Comparison of ENCODE assay signal across 8 cellular contexts in genomic region chr7:36128448-36129047, GRCh38. TPM values are rescaled to one million over a fixed set of nuclear protein-coding genes. Genes with fewer than 3 reads are reported as not detected.
DNase-seq lines count a peak whose midpoint lies in the region; ATAC-seq, FAIRE-seq and TF ChIP-seq lines count a peak whose summit lies in the region.

No MANE protein-coding gene starts in this region.

- peak; percentile 72 for TF ChIP-seq CTCF in A549 (IDR thresholded peaks at IDR 0.05)
- TF ChIP-seq CTCF in RWPE1 (conservative IDR thresholded peaks at IDR 0.05; ENCODE audit: low read depth): peak; percentile 85
- TF ChIP-seq CTCF in GM10266 (IDR thresholded peaks at IDR 0.05; ENCODE audit: control insufficient read depth, insufficient read depth, low read depth, missing control alignments): no peak

- POLR2A ChIA-PET in A549 (lab: Yijun Ruan, JAX): interaction anchor here (0.6 to 1.0 kb wide), 6 partner anchors 13 to 264 kb away, joined by 3 to 4 read pairs (median 3); no protein-coding TSS in a partner anchor
- POLR2A ChIA-PET in RWPE1 (lab: Yijun Ruan, JAX; ENCODE audit: low non-redundant PET): no interaction called here

- no peak for TF ChIP-seq EP300 in A549 (IDR thresholded peaks at IDR 0.05)

- H3K27ac ChIP-seq in A549 (peak overlapping the region; percentile 82 to 88), RWPE1 (peak overlapping the region; percentile 76)

- WGBS in A549 (ENCODE audit: missing lambda C conversion rate): under 1% methylated on average over 10 of the region's 10 CpGs

- peak; percentile 32 to 47 for TF ChIP-seq RAD21 in A549 (conservative IDR thresholded peaks at IDR 0.05 in 1 of 2, IDR thresholded peaks at IDR 0.05 in 1 of 2)

- H3K9me3 ChIP-seq in A549: no peaks in the 10 kb centered on the region

- DNase-seq in A549 (ENCODE audit: low read depth in 1 of 2, low spot score in 1 of 2) (peak; percentile 77 to 90), HK-2 (ENCODE audit: unreplicated experiment) (peak; percentile 70), RWPE1 (ENCODE audit: low spot score) (peak; percentile 80), fibroblast of the conjunctiva (ENCODE audit: low read depth) (peak; percentile 70), occipital lobe (lab: John Stamatoyannopoulos, UW) (peak; percentile 80), GF-D8 (lab: John Stamatoyannopoulos, UW) (no peak), GM10266 (ENCODE audit: extremely low spot score) (no peak)

- peak; percentile 95 to 97 for ATAC-seq in A549
- ATAC-seq in HG03571 (IDR thresholded peaks at IDR 0.05; ENCODE audit: unreplicated experiment): no peak

- peak overlapping the region; percentile 92 for H3K4me2 ChIP-seq in A549

- no peak for TF ChIP-seq POLR2A in A549 (IDR thresholded peaks at IDR 0.05; ENCODE audit: low read length)

- peaks cover 31% of the 10 kb centered on the region for H3K4me1 ChIP-seq in A549

- peak overlapping the region; percentile 37 for H3K4me3 ChIP-seq in A549

- FAIRE-seq in A549 (lab: Jason Lieb, UNC): peak; percentile 96

- CTCF ChIA-PET in A549 (lab: Yijun Ruan, JAX): interaction anchor here (0.6 to 1.2 kb wide), 22 partner anchors 10 to 176 kb away, joined by 3 to 23 read pairs (median 3); no protein-coding TSS in a partner anchor
- CTCF ChIA-PET in RWPE1 (lab: Yijun Ruan, JAX): interaction anchor here (0.6 to 0.9 kb wide), 3 partner anchors 23 to 245 kb away, joined by 3 to 5 read pairs (median 5); no protein-coding TSS in a partner anchor

TF ChIP-seq in A549, 52 proteins besides CTCF, POLR2A, EP300 and RAD21 (continues in another document):
- TF ChIP-seq, protein P1, sequence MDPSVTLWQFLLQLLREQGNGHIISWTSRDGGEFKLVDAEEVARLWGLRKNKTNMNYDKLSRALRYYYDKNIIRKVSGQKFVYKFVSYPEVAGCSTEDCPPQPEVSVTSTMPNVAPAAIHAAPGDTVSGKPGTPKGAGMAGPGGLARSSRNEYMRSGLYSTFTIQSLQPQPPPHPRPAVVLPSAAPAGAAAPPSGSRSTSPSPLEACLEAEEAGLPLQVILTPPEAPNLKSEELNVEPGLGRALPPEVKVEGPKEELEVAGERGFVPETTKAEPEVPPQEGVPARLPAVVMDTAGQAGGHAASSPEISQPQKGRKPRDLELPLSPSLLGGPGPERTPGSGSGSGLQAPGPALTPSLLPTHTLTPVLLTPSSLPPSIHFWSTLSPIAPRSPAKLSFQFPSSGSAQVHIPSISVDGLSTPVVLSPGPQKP (IDR thresholded peaks at IDR 0.05; ENCODE audit: low read depth, low read length): no peak
- TF ChIP-seq BCL3 (IDR thresholded peaks at IDR 0.05) (no peak), CBX2 (IDR thresholded peaks at IDR 0.05; ENCODE audit: borderline replicate concordance, low read depth) (no peak), CBX8 (IDR thresholded peaks at IDR 0.05) (no peak), RCOR1 (IDR thresholded peaks at IDR 0.05; ENCODE audit: low read depth, low read length) (no peak), MYC (IDR thresholded peaks at IDR 0.05; ENCODE audit: borderline replicate concordance, low read length) (no peak), RNF2 (IDR thresholded peaks at IDR 0.05; ENCODE audit: borderline replicate concordance, low read depth) (no peak), ESRRA (IDR thresholded peaks at IDR 0.05; ENCODE audit: borderline replicate concordance, low read length) (no peak), NPAS2 (CRISPR knock-in tag; IDR thresholded peaks at IDR 0.05; ENCODE audit: borderline replicate concordance) (no peak), FOSB (CRISPR knock-in tag; IDR thresholded peaks at IDR 0.05) (no peak), BHLHE40 (IDR thresholded peaks at IDR 0.05; ENCODE audit: low read depth, low read length) (no peak), ZC3H11A (IDR thresholded peaks at IDR 0.05) (no peak), ZSCAN20 (CRISPR knock-in tag; IDR thresholded peaks at IDR 0.05) (no peak), CHD4 (IDR thresholded peaks at IDR 0.05; ENCODE audit: borderline replicate concordance) (no peak), FOXS1 (CRISPR knock-in tag; IDR thresholded peaks at IDR 0.05) (0 out of 2 replicates have a peak, but pooled peaks have one; percentile 26), ZNF302 (CRISPR knock-in tag; IDR thresholded peaks at IDR 0.05) (no peak), POLR2AphosphoS2 (conservative IDR thresholded peaks at IDR 0.05; ENCODE audit: low read length) (no peak), KDM1A (IDR thresholded peaks at IDR 0.05; ENCODE audit: low read depth) (no peak), USF2 (IDR thresholded peaks at IDR 0.05) (no peak), ZFP36 (IDR thresholded peaks at IDR 0.05; ENCODE audit: borderline replicate concordance, partially characterized antibody) (no peak), SMC3 (IDR thresholded peaks at IDR 0.05) (peak; percentile 29), JUN (IDR thresholded peaks at IDR 0.05) (peak in 1 of 2 experiments; percentile 40; a peak in 1 of 5 replicates), SREBF2 (IDR thresholded peaks at IDR 0.05) (no peak), FOSL2 (IDR thresholded peaks at IDR 0.05) (peak; percentile 49; the same call in 1 of the 2 replicates), FOSL2 (CRISPR knock-in tag; IDR thresholded peaks at IDR 0.05) (peak; percentile 83), JUNB (IDR thresholded peaks at IDR 0.05) (no peak), TP53 (CRISPR knock-in tag; IDR thresholded peaks at IDR 0.05) (no peak)
- TF ChIP-seq, protein P2, sequence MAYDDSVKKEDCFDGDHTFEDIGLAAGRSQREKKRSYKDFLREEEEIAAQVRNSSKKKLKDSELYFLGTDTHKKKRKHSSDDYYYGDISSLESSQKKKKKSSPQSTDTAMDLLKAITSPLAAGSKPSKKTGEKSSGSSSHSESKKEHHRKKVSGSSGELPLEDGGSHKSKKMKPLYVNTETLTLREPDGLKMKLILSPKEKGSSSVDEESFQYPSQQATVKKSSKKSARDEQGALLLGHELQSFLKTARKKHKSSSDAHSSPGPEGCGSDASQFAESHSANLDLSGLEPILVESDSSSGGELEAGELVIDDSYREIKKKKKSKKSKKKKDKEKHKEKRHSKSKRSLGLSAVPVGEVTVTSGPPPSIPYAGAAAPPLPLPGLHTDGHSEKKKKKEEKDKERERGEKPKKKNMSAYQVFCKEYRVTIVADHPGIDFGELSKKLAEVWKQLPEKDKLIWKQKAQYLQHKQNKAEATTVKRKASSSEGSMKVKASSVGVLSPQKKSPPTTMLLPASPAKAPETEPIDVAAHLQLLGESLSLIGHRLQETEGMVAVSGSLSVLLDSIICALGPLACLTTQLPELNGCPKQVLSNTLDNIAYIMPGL (CRISPR knock-in tag; IDR thresholded peaks at IDR 0.05; ENCODE audit: borderline replicate concordance): no peak
- TF ChIP-seq, protein P3, sequence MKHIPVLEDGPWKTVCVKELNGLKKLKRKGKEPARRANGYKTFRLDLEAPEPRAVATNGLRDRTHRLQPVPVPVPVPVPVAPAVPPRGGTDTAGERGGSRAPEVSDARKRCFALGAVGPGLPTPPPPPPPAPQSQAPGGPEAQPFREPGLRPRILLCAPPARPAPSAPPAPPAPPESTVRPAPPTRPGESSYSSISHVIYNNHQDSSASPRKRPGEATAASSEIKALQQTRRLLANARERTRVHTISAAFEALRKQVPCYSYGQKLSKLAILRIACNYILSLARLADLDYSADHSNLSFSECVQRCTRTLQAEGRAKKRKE (CRISPR knock-in tag; IDR thresholded peaks at IDR 0.05; ENCODE audit: low read depth): no peak
- TF ChIP-seq, protein P4, sequence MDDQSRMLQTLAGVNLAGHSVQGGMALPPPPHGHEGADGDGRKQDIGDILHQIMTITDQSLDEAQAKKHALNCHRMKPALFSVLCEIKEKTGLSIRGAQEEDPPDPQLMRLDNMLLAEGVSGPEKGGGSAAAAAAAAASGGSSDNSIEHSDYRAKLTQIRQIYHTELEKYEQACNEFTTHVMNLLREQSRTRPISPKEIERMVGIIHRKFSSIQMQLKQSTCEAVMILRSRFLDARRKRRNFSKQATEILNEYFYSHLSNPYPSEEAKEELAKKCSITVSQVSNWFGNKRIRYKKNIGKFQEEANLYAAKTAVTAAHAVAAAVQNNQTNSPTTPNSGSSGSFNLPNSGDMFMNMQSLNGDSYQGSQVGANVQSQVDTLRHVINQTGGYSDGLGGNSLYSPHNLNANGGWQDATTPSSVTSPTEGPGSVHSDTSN (IDR thresholded peaks at IDR 0.05): no peak

RNA-seq across cellular contexts. Expression of gene EEPD1, which starts 24.5 kb away (rescaled TPM):
- polyA plus RNA-seq in A549 (2011; rRNA removed) (14.2 and 16.0 TPM in 2 replicates), A549 (2017; fragmentation: RNase III; extraction: RNeasy Plus Mini Kit Qiagen cat#74134 plus additional on column Dnase treatment) (22.1 to 25.9 TPM (median 24.3 TPM) in 3 replicates)
- polyA plus RNA-seq in A549 (2012; cell fraction: cytosol; rRNA removed): 20.3 and 22.7 TPM in 2 replicates
- 60.4 and 64.3 TPM in 2 replicates for polyA plus RNA-seq in A549 (2012; cell fraction: nucleus; rRNA removed)
- 8.3 and 12.0 TPM in 2 replicates for polyA minus RNA-seq in A549 (2011; rRNA and poly(A)+ RNA removed)
- 27.8 TPM for total RNA-seq in occipital lobe

Comparison
In these comparisons a context has a peak if more than half of its experiments do, and no peak if none do; other contexts are left out.
1. DNase-seq: peak in A549 (2 of 2), HK-2 (single experiment), RWPE1 (single experiment), fibroblast of the conjunctiva (single experiment) and occipital lobe (single experiment); none in GF-D8 (single experiment) and GM10266 (single experiment).